In genomic region chr15:90006217-90007088, GRCh38 we compare ENCODE assay signal across 12 cellular contexts. TPM values are rescaled to one million over a fixed set of nuclear protein-coding genes. Genes with fewer than 3 reads are reported as not detected.
DNase-seq lines count a peak whose midpoint lies in the region; ATAC-seq and TF ChIP-seq lines count a peak whose summit lies in the region.
"Had no signal": no experiment of that assay in that cellular context is flagged by ENCODE, and none has a peak within 500 bp of the region (broad histone marks: within the 10 kb centered on the region; RNA-seq: fewer than 3 reads in every experiment).

No MANE protein-coding gene starts in this region.

- no peak for TF ChIP-seq CTCF in breast epithelium (IDR thresholded peaks at IDR 0.05)
- no peak for TF ChIP-seq CTCF in natural killer cell (IDR thresholded peaks at IDR 0.05)

- H3K36me3 ChIP-seq in CD4-positive, CD25-positive, alpha-beta regulatory T cell (ENCODE audit: control insufficient read depth, insufficient read depth, low read length), result no peaks in the 10 kb centered on the region
- no peaks in the 10 kb centered on the region for H3K36me3 ChIP-seq in breast epithelium

- no peak overlapping the region for H3K27ac ChIP-seq in CD4-positive, CD25-positive, alpha-beta regulatory T cell (ENCODE audit: insufficient read depth, low read length, poor library complexity, severe bottlenecking)
- peak overlapping the region; percentile 13 to 96 for H3K27ac ChIP-seq in breast epithelium

- no peaks in the 10 kb centered on the region for H3K27me3 Mint-ChIP-seq in CD4-positive, CD25-positive, alpha-beta regulatory T cell
- H3K27me3 Mint-ChIP-seq in natural killer cell (ENCODE audit: low read depth in 2 of 2), result peaks cover 0 to 3% of the 10 kb centered on the region in 2 donors

- no peak for DNase-seq in CD4-positive, CD25-positive, alpha-beta regulatory T cell
- DNase-seq in breast epithelium (ENCODE audit: low spot score in 2 of 2) (no peak), natural killer cell (no peak), GM03348 (ENCODE audit: low spot score) (no peak), pons (ENCODE audit: low spot score) (no peak), COLO668 (lab: John Stamatoyannopoulos, UW; ENCODE audit: unreplicated experiment) (no peak)
- DNase-seq: DMS 273 treated with DMSO at 0.1 percent for 48 hours; NK-92 treated with Interleukin-12 subunit alpha and Interleukin-12 subunit beta, amount 100 ng/mL, for 24 hours had no signal

- peak overlapping the region in 1 of 4 donors; percentile 98 for H3K4me3 Mint-ChIP-seq in CD4-positive, CD25-positive, alpha-beta regulatory T cell
- H3K4me3 Mint-ChIP-seq in natural killer cell, result no peak overlapping the region
- H3K4me3 Mint-ChIP-seq: T-helper 2 cell treated with Interferon-gamma antibody and Interleukin-4, amounts not matched to agents 5 μg/mL and 100 μg/mL, for 36 hours had no signal

- peak overlapping the region; percentile 34 to 79 (median 75) for H3K27ac Mint-ChIP-seq in CD4-positive, CD25-positive, alpha-beta regulatory T cell
- H3K27ac Mint-ChIP-seq in natural killer cell, result peak overlapping the region; percentile 94

- ATAC-seq in CD4-positive, CD25-positive, alpha-beta regulatory T cell (ENCODE audit: low read depth in 2 of 2), result no peak
- peak; percentile 27 for ATAC-seq in GM18868 (IDR thresholded peaks at IDR 0.05; ENCODE audit: unreplicated experiment)
- no peak for ATAC-seq in natural killer cell
- ATAC-seq in HG02759 (IDR thresholded peaks at IDR 0.05; ENCODE audit: unreplicated experiment), result no peak

- H3K9me3 ChIP-seq in CD4-positive, CD25-positive, alpha-beta regulatory T cell (ENCODE audit: control insufficient read depth in 2 of 2, low read length in 2 of 2), result peaks cover 0 to 4% of the 10 kb centered on the region in 2 experiments
- H3K9me3 ChIP-seq in breast epithelium, result peaks cover 0 to 4% of the 10 kb centered on the region in 2 donors

- no peak for TF ChIP-seq POLR2A in breast epithelium (IDR thresholded peaks at IDR 0.05)

- no peak overlapping the region for H3K4me3 ChIP-seq in CD4-positive, CD25-positive, alpha-beta regulatory T cell (ENCODE audit: low read depth, low read length)
- H3K4me3 ChIP-seq in breast epithelium, result no peak overlapping the region
- H3K4me3 ChIP-seq: lung had no signal

- H3K9me3 Mint-ChIP-seq in CD4-positive, CD25-positive, alpha-beta regulatory T cell, result peaks cover 0 to 2% (median 0%) of the 10 kb centered on the region in 7 donors
- no peaks in the 10 kb centered on the region for H3K9me3 Mint-ChIP-seq in natural killer cell

- H3K4me1 ChIP-seq in CD4-positive, CD25-positive, alpha-beta regulatory T cell (ENCODE audit: control insufficient read depth, insufficient read depth, low read length, poor library complexity, severe bottlenecking), result peaks cover 59% of the 10 kb centered on the region
- H3K4me1 ChIP-seq in breast epithelium, result peaks cover 0 to 8% of the 10 kb centered on the region in 2 donors

- no peaks in the 10 kb centered on the region for H3K27me3 ChIP-seq in CD4-positive, CD25-positive, alpha-beta regulatory T cell (ENCODE audit: control insufficient read depth, insufficient read depth, low read length)
- no peaks in the 10 kb centered on the region for H3K27me3 ChIP-seq in breast epithelium

- H3K36me3 Mint-ChIP-seq in CD4-positive, CD25-positive, alpha-beta regulatory T cell, result no peaks in the 10 kb centered on the region
- no peaks in the 10 kb centered on the region for H3K36me3 Mint-ChIP-seq in natural killer cell

- H3K4me1 Mint-ChIP-seq in CD4-positive, CD25-positive, alpha-beta regulatory T cell, result peaks cover 19 to 79% (median 55%) of the 10 kb centered on the region in 4 donors
- peaks cover 68 to 70% of the 10 kb centered on the region in 2 donors for H3K4me1 Mint-ChIP-seq in natural killer cell

- intact Hi-C loops in breast epithelium (cut with DNase I; ENCODE audit: low total_unique reads), result no loop called here
- intact Hi-C loops in natural killer cell (cut with micrococcal nuclease), result no loop called here

RNA-seq across cellular contexts. Expression of gene ZNF710, which starts 5.3 kb away (rescaled TPM):
- total RNA-seq in CD4-positive, CD25-positive, alpha-beta regulatory T cell, result 16.3 TPM
- polyA plus RNA-seq in CD4-positive, CD25-positive, alpha-beta regulatory T cell, result 1 to 10 TPM in 3 of 4 donors, under 1 TPM in 1; 0.88 to 2.4 (median 1.9) TPM
- total RNA-seq in breast epithelium (10 to 100 TPM in 2 of 3 donors, 1 to 10 TPM in 1; 4.0 to 14.4 (median 10.4) TPM), natural killer cell (10 to 100 TPM; 26.5 to 43.1 (median 26.6) TPM)
